Comparison of ENCODE assay signal across 9 cellular contexts in genomic region chr10:43362191-43362839, GRCh38. TPM values are rescaled to one million over a fixed set of nuclear protein-coding genes. Genes with fewer than 3 reads are reported as not detected.
A peak's percentile ranks its signal among the peaks of the same experiment; 100 is the strongest.
DNase-seq lines count a peak whose midpoint lies in the region; ATAC-seq, FAIRE-seq and TF ChIP-seq lines count a peak whose summit lies in the region.
"Had no signal": no experiment of that assay in that cellular context is flagged by ENCODE, and none has a peak within 500 bp of the region (broad histone marks: within the 10 kb centered on the region; RNA-seq: fewer than 3 reads in every experiment).

No MANE protein-coding gene starts in this region.

- no peak for TF ChIP-seq CTCF in liver (IDR thresholded peaks at IDR 0.05; ENCODE audit: low read depth, low read length, missing input control)
- TF ChIP-seq CTCF in HepG2 (CRISPR knock-in tag; IDR thresholded peaks at IDR 0.05), result no peak
- peak in 2 of 3 experiments; percentile 32 to 41; a peak in 3 of 4 replicates for TF ChIP-seq CTCF in H1 (IDR thresholded peaks at IDR 0.05; ENCODE audit: control extremely low read depth in 1 of 3, insufficient read depth in 1 of 3, low read depth in 1 of 3, low read length in 3 of 3)

- DNase-seq in HepG2 (ENCODE audit: low spot score) (no peak), NCI-H345 treated with DMSO at 0.1 percent for 48 hours (lab: John Stamatoyannopoulos, UW; ENCODE audit: unreplicated experiment) (peak; percentile 86), H1 (ENCODE audit: low read depth in 1 of 2, low spot score in 2 of 2) (peak; percentile 86 to 92), memory B cell (ENCODE audit: low spot score in 2 of 2) (peak; percentile 76 to 81)
- peak; percentile 85 to 96 (median 90) for DNase-seq in activated CD8-positive, alpha-beta memory T cell treated with anti-CD3 and anti-CD28 coated beads for 48 hours (ENCODE audit: low read depth in 2 of 3, low spot score in 2 of 3)
- DNase-seq in stimulated activated CD4-positive, alpha-beta T cell treated with anti-CD3 and anti-CD28 coated beads, TNF-alpha, amount 100 ng/mL, for 48 hours (ENCODE audit: low read depth in 3 of 3), result peak; percentile 94 to 98 (median 98)

- H3K36me3 ChIP-seq in liver (ENCODE audit: control insufficient read depth in 4 of 4, insufficient read depth in 3 of 4, low read depth in 1 of 4, low read length in 3 of 4) (no peaks in the 10 kb centered on the region), HepG2 (replicated peaks in 1 of 2; ENCODE audit: control insufficient read depth in 1 of 2, insufficient read depth in 2 of 2, low read length in 2 of 2) (no peaks in the 10 kb centered on the region), H1 (ENCODE audit: control insufficient read depth in 2 of 4, insufficient read depth in 4 of 4, low read length in 3 of 4) (no peaks in the 10 kb centered on the region)

- H3K79me2 ChIP-seq in HepG2 (ENCODE audit: insufficient read depth, low read length) (no peaks in the 10 kb centered on the region), H1 (ENCODE audit: control insufficient read depth in 1 of 2, insufficient read depth in 2 of 2, low read length in 2 of 2) (no peaks in the 10 kb centered on the region)

- no peaks in the 10 kb centered on the region for H3K27me3 ChIP-seq in liver (ENCODE audit: control insufficient read depth in 4 of 4, insufficient read depth in 4 of 4, low read length in 3 of 4)
- H3K27me3 ChIP-seq in HepG2 (ENCODE audit: control insufficient read depth in 1 of 2, insufficient read depth in 2 of 2, low read length in 2 of 2), result 0 out of 5 replicates have a peak, but pooled peaks cover 0 to 1% of the 10 kb centered on the region in 2 experiments
- H3K27me3 ChIP-seq in H1 (replicated peaks in 1 of 4; ENCODE audit: control insufficient read depth in 3 of 4, extremely low read depth in 1 of 4, insufficient read depth in 3 of 4, low read length in 3 of 4), result no peaks in the 10 kb centered on the region; a peak in 2 of 7 replicates

- TF ChIP-seq EP300 in HepG2 (IDR thresholded peaks at IDR 0.05; ENCODE audit: low read depth in 2 of 2, low read length in 2 of 2) (no peak), HepG2 (CRISPR knock-in tag; IDR thresholded peaks at IDR 0.05; ENCODE audit: borderline replicate concordance) (no peak), H1 (IDR thresholded peaks at IDR 0.05; ENCODE audit: borderline replicate concordance in 1 of 2, low read depth in 2 of 2, low read length in 2 of 2) (no peak)

- H3K23ac ChIP-seq in H1 (ENCODE audit: insufficient read length), result no peak overlapping the region

- no TSS peak for BruUV-seq in HepG2 (replicated peaks; lab: Mats Ljungman, UMichigan)

- TF ChIP-seq POLR2A in HepG2 (IDR thresholded peaks at IDR 0.05; ENCODE audit: insufficient read depth in 1 of 2, low read depth in 2 of 2, low read length in 2 of 2) (no peak), H1 (IDR thresholded peaks at IDR 0.05; ENCODE audit: control extremely low read depth in 1 of 2, low read depth in 2 of 2, low read length in 2 of 2) (no peak; a peak in 1 of 3 replicates)

- ATAC-seq in HepG2 (no peak; the same call in 2 of the 3 replicates), HG03103 (IDR thresholded peaks at IDR 0.05; ENCODE audit: low read depth, unreplicated experiment) (peak; percentile 97), memory B cell (ENCODE audit: low read depth) (peak; percentile 93)

- H3K18ac ChIP-seq in H1 (ENCODE audit: extremely low read depth, low read length), result peak overlapping the region; percentile 89

- peak overlapping the region; percentile 96 for H4K8ac ChIP-seq in H1 (ENCODE audit: extremely low read depth, insufficient read depth, low read length)

- no peaks in the 10 kb centered on the region for H3K27me3 Mint-ChIP-seq in memory B cell

- 7% methylated on average over 48 of the region's 48 CpGs for WGBS in liver
- 77% methylated on average over 35 of the region's 48 CpGs for WGBS in HepG2 (ENCODE audit: low lambda C conversion rate)
- 11% methylated on average over 39 of the region's 48 CpGs; no CpG with 5 or more reads in 1 of the 2 experiments for WGBS in H1 (ENCODE audit: extremely low coverage in 1 of 2, insufficient coverage in 1 of 2, insufficient read length in 1 of 2, insufficient replicate concordance in 2 of 2, low coverage in 1 of 2, low lambda C conversion rate in 2 of 2, missing lambda C conversion rate in 1 of 2), 2 experiments

- no peak for FAIRE-seq in HepG2 (lab: Jason Lieb, UNC)
- peak; percentile 65 for FAIRE-seq in H1 (lab: Jason Lieb, UNC)

- no peak overlapping the region for H2BK12ac ChIP-seq in H1 (ENCODE audit: low read depth, low read length)

- no peak overlapping the region for H3K14ac ChIP-seq in H1 (ENCODE audit: insufficient read length)

- peak overlapping the region; percentile 54 for H3K56ac ChIP-seq in H1 (replicated peaks; ENCODE audit: insufficient read length, low read depth, low read length)

- H2BK120ac ChIP-seq in H1 (replicated peaks; ENCODE audit: low read depth, low read length), result peak overlapping the region; percentile 37

- H3K27ac ChIP-seq in liver (ENCODE audit: low read depth in 1 of 2, low read length in 2 of 2), result peak overlapping the region in 1 of 2 donors; percentile 50
- H3K27ac ChIP-seq in HepG2 (ENCODE audit: extremely low read length, insufficient read depth, low read length), result no peak overlapping the region
- H3K27ac ChIP-seq in H1 (ENCODE audit: low read depth, low read length), result peak overlapping the region; percentile 32; the same call in 1 of the 2 replicates
- H3K27ac ChIP-seq: C4-2B had no signal

- H3K36me3 Mint-ChIP-seq in memory B cell, result peaks cover 1% of the 10 kb centered on the region

- H3K4me2 ChIP-seq in HepG2 (ENCODE audit: low read depth, low read length) (no peak overlapping the region), H1 (ENCODE audit: insufficient read depth in 1 of 2, low read depth in 2 of 2, low read length in 2 of 2) (peak overlapping the region; percentile 73 to 88)

- H2BK15ac ChIP-seq in H1 (ENCODE audit: low read length), result peak overlapping the region; percentile 98

- no peaks in the 10 kb centered on the region for H4K20me1 ChIP-seq in HepG2 (ENCODE audit: insufficient read depth, low read length)
- H4K20me1 ChIP-seq in H1 (replicated peaks in 1 of 2; ENCODE audit: control insufficient read depth in 1 of 2, insufficient read depth in 2 of 2, low read length in 2 of 2), result no peaks in the 10 kb centered on the region

- peak overlapping the region; percentile 82 for H4K91ac ChIP-seq in H1 (replicated peaks; ENCODE audit: insufficient read length, low read length)

- peaks cover 17% of the 10 kb centered on the region for H3K4me1 Mint-ChIP-seq in memory B cell

- no peak overlapping the region for H2BK20ac ChIP-seq in H1 (ENCODE audit: low read length)

- POLR2A ChIA-PET in HepG2 (lab: Yijun Ruan, JAX), result no interaction called here
- POLR2A ChIA-PET in H1 (lab: Charles Lee; ENCODE audit: partially characterized antibody), result interaction anchor here (1.0 to 1.5 kb wide), 4 partner anchors 31 to 45 kb away, joined by 3 to 5 read pairs (median 4); no protein-coding TSS in a partner anchor

- H2AK5ac ChIP-seq in H1 (ENCODE audit: low read depth, low read length), result no peak overlapping the region

- H3K4me3 Mint-ChIP-seq in memory B cell, result peak overlapping the region; percentile 97

- H3K4me1 ChIP-seq in liver (ENCODE audit: control insufficient read depth in 4 of 4, insufficient read depth in 4 of 4, low read length in 3 of 4), result peaks cover 0 to 12% (median 4%) of the 10 kb centered on the region in 4 donors
- H3K4me1 ChIP-seq in HepG2 (ENCODE audit: insufficient read depth, low read length), result no peaks in the 10 kb centered on the region
- peaks cover 0 to 7% (median 2%) of the 10 kb centered on the region in 4 experiments; a peak in 4 of 7 replicates for H3K4me1 ChIP-seq in H1 (replicated peaks in 1 of 4; ENCODE audit: control insufficient read depth in 3 of 4, insufficient read depth in 4 of 4, low read length in 3 of 4)

- peak overlapping the region; percentile 84 for H3K27ac Mint-ChIP-seq in memory B cell

- H3K23me2 ChIP-seq in H1 (ENCODE audit: low read depth, low read length), result peaks cover 9% of the 10 kb centered on the region; the same call in 1 of the 2 replicates

- TF ChIP-seq RAD21 in liver (IDR thresholded peaks at IDR 0.05), result peak; percentile 25 to 57
- no peak for TF ChIP-seq RAD21 in HepG2 (CRISPR knock-in tag; IDR thresholded peaks at IDR 0.05)
- TF ChIP-seq RAD21 in H1 (IDR thresholded peaks at IDR 0.05 in 1 of 2, conservative IDR thresholded peaks at IDR 0.05 in 1 of 2; ENCODE audit: low read depth in 2 of 2, low read length in 2 of 2), result peak; percentile 20 to 23; a peak in 3 of 4 replicates

- H3K9ac ChIP-seq in liver (ENCODE audit: low read depth in 1 of 2, low read length in 2 of 2), result peak overlapping the region; percentile 42 to 49
- H3K9ac ChIP-seq in HepG2 (ENCODE audit: insufficient read depth, low read depth, low read length), result no peak overlapping the region
- peak overlapping the region in 3 of 4 experiments; percentile 31 to 74 (median 34); a peak in 4 of 7 replicates for H3K9ac ChIP-seq in H1 (replicated peaks in 1 of 4; ENCODE audit: extremely low read depth in 1 of 4, low read depth in 3 of 4, low read length in 3 of 4)

- H3K4me3 ChIP-seq in liver (ENCODE audit: low read depth in 1 of 3, low read length in 3 of 3) (peak overlapping the region; percentile 38 to 58 (median 46)), HepG2 (replicated peaks in 1 of 3; ENCODE audit: insufficient read depth in 1 of 3, low read depth in 2 of 3, low read length in 3 of 3) (no peak overlapping the region), H1 (ENCODE audit: extremely low read depth in 1 of 4, insufficient read depth in 2 of 4, low read depth in 3 of 4, low read length in 4 of 4) (peak overlapping the region; percentile 49 to 69 (median 62))

- H2BK5ac ChIP-seq in H1 (ENCODE audit: low read depth, low read length), result peak overlapping the region; percentile 87; the same call in 1 of the 2 replicates

- CTCF ChIA-PET in HepG2 (lab: Yijun Ruan, JAX; ENCODE audit: low intra/inter-chr PET ratio, low total read pairs) (no interaction called here), H1 (lab: Charles Lee; ENCODE audit: partially characterized antibody) (interaction anchor here (0.5 to 2.8 kb wide), 9 partner anchors 11 to 161 kb away, joined by 3 to 6 read pairs (median 4); no protein-coding TSS in a partner anchor)

- H3K9me3 ChIP-seq in liver (ENCODE audit: control insufficient read depth in 4 of 4, low read length in 3 of 4), result no peaks in the 10 kb centered on the region
- H3K9me3 ChIP-seq in HepG2 (ENCODE audit: low read length), result no peaks in the 10 kb centered on the region
- no peaks in the 10 kb centered on the region for H3K9me3 ChIP-seq in H1 (ENCODE audit: insufficient read depth in 2 of 2, low read depth in 1 of 2, low read length in 1 of 2)

- no peaks in the 10 kb centered on the region for H3K79me1 ChIP-seq in H1 (ENCODE audit: low read depth, low read length)

- no peaks in the 10 kb centered on the region for H3K9me3 Mint-ChIP-seq in memory B cell

- in situ Hi-C loops in HepG2 (cut with HindIII; ENCODE audit: extremely low pct_ligation_motif_present, low pct_unique_long_range_greater_than_20kb), result no loop called here

- peak overlapping the region; percentile 80 for H4K5ac ChIP-seq in H1 (ENCODE audit: insufficient read length, low read depth, low read length)

- H2AFZ ChIP-seq in HepG2 (ENCODE audit: low read length) (no peak overlapping the region), H1 (ENCODE audit: low read length) (peak overlapping the region; percentile 85)

- H3K4ac ChIP-seq in H1 (replicated peaks; ENCODE audit: insufficient read length, low read depth, low read length), result peak overlapping the region; percentile 83

- intact Hi-C loops in HepG2 (cut with micrococcal nuclease; ENCODE audit: unreplicated experiment), result no loop called here

RNA-seq across cellular contexts. Expression of gene FXYD4, which starts 9.1 kb away (rescaled TPM):
- not detected for total RNA-seq in liver
- polyA plus RNA-seq in liver, result not detected
- total RNA-seq in HepG2 (2016; rRNA removed; fragmentation: Illumina TruSeq; extraction: Trizol), result not detected in 2 replicates
- total RNA-seq in HepG2 (2016; cell fraction: cytosol; rRNA removed; fragmentation: Illumina TruSeq; extraction: Trizol; ENCODE audit: low read depth), result not detected in 2 replicates
- not detected in 2 replicates for total RNA-seq in HepG2 (2016; cell fraction: insoluble cytoplasmic fraction; rRNA removed; fragmentation: Illumina TruSeq; extraction: Trizol)
- not detected in 2 replicates for total RNA-seq in HepG2 (2016; cell fraction: membrane; rRNA removed; fragmentation: Illumina TruSeq; extraction: Trizol)
- not detected in 2 replicates for total RNA-seq in HepG2 (2016; cell fraction: nucleus; rRNA removed; fragmentation: Illumina TruSeq; extraction: Trizol)
- not detected in 2 replicates for polyA plus RNA-seq in HepG2 (2011; rRNA removed)
- polyA plus RNA-seq in HepG2 (2011; cell fraction: cytosol; rRNA removed), result not detected in 2 replicates
- polyA plus RNA-seq in HepG2 (2011; cell fraction: nucleus; rRNA removed), result not detected in 2 replicates
- polyA plus RNA-seq in HepG2 (2012), result not detected in 2 replicates
- polyA plus RNA-seq in HepG2 (2016; cell fraction: cytosol; fragmentation: Illumina TruSeq; extraction: Trizol; ENCODE audit: low read depth), result not detected in 2 replicates
- not detected in 2 replicates for polyA plus RNA-seq in HepG2 (2016; cell fraction: insoluble cytoplasmic fraction; fragmentation: Illumina TruSeq; extraction: Trizol; ENCODE audit: low read depth)
- polyA plus RNA-seq in HepG2 (2016; cell fraction: membrane; fragmentation: Illumina TruSeq; extraction: Trizol; ENCODE audit: low read depth), result not detected in 2 replicates
- not detected in 2 replicates for polyA plus RNA-seq in HepG2 (2016; cell fraction: nucleus; fragmentation: Illumina TruSeq; extraction: Trizol; ENCODE audit: insufficient read depth, low read depth)
- polyA minus RNA-seq in HepG2 (2011; rRNA and poly(A)+ RNA removed; ENCODE audit: low replicate concordance), result 0.21 TPM in 1 of 2 replicates, not detected in the other
- not detected in 2 replicates for polyA minus RNA-seq in HepG2 (2011; cell fraction: cytosol; rRNA and poly(A)+ RNA removed)
- not detected in 2 replicates for polyA minus RNA-seq in HepG2 (2011; cell fraction: nucleus; rRNA and poly(A)+ RNA removed)
- not detected in 2 replicates for total RNA-seq in H1 (2021; fragmentation: NEBNext Ultra II Directional; extraction: Animal tissue kit (Norgen Biotek cat#: 25700))
- polyA plus RNA-seq in H1 (2011; rRNA removed), result not detected in 2 replicates
- not detected for polyA plus RNA-seq in H1 (2011; cell fraction: cytosol; rRNA removed)
- not detected for polyA plus RNA-seq in H1 (2011; cell fraction: nucleus; rRNA removed)
- not detected in 4 replicates for polyA plus RNA-seq in H1 (2012, experiment 1 of 2)
- not detected for polyA plus RNA-seq in H1 (2012, experiment 2 of 2)
- not detected for polyA plus RNA-seq in H1 (2013, experiment 1 of 2)
- polyA plus RNA-seq in H1 (2013, experiment 2 of 2), result not detected
- polyA minus RNA-seq in H1 (2011; rRNA and poly(A)+ RNA removed), result not detected in 2 replicates
- not detected for polyA minus RNA-seq in H1 (2011; cell fraction: cytosol; rRNA and poly(A)+ RNA removed)
- not detected for polyA minus RNA-seq in H1 (2011; cell fraction: nucleus; rRNA and poly(A)+ RNA removed)

RNA-seq across cellular contexts. Expression of gene HNRNPF, which starts 46.7 kb away (rescaled TPM):
- total RNA-seq in liver (100 to 1,000 TPM; 116 to 150 TPM), HepG2 (2016; rRNA removed; fragmentation: Illumina TruSeq; extraction: Trizol) (308 and 449 TPM in 2 replicates)
- polyA plus RNA-seq in liver (100 to 1,000 TPM in 1 of 2 donors, 10 to 100 TPM in 1; 64.5 to 109 TPM), HepG2 (2011; rRNA removed) (166 and 177 TPM in 2 replicates), H1 (2011; rRNA removed) (208 and 209 TPM in 2 replicates)
- total RNA-seq in HepG2 (2016; cell fraction: cytosol; rRNA removed; fragmentation: Illumina TruSeq; extraction: Trizol; ENCODE audit: low read depth), result 44.9 and 49.9 TPM in 2 replicates
- total RNA-seq in HepG2 (2016; cell fraction: insoluble cytoplasmic fraction; rRNA removed; fragmentation: Illumina TruSeq; extraction: Trizol), result 322 and 435 TPM in 2 replicates
- 123 and 131 TPM in 2 replicates for total RNA-seq in HepG2 (2016; cell fraction: membrane; rRNA removed; fragmentation: Illumina TruSeq; extraction: Trizol)
- total RNA-seq in HepG2 (2016; cell fraction: nucleus; rRNA removed; fragmentation: Illumina TruSeq; extraction: Trizol), result 111 and 121 TPM in 2 replicates
- polyA plus RNA-seq in HepG2 (2011; cell fraction: cytosol; rRNA removed), result 147 and 166 TPM in 2 replicates
- 137 and 153 TPM in 2 replicates for polyA plus RNA-seq in HepG2 (2011; cell fraction: nucleus; rRNA removed)
- 134 and 169 TPM in 2 replicates for polyA plus RNA-seq in HepG2 (2012)
- 19.5 and 22.4 TPM in 2 replicates for polyA plus RNA-seq in HepG2 (2016; cell fraction: cytosol; fragmentation: Illumina TruSeq; extraction: Trizol; ENCODE audit: low read depth)
- polyA plus RNA-seq in HepG2 (2016; cell fraction: insoluble cytoplasmic fraction; fragmentation: Illumina TruSeq; extraction: Trizol; ENCODE audit: low read depth), result 388 and 410 TPM in 2 replicates
- 49.0 and 51.7 TPM in 2 replicates for polyA plus RNA-seq in HepG2 (2016; cell fraction: membrane; fragmentation: Illumina TruSeq; extraction: Trizol; ENCODE audit: low read depth)
- 178 and 179 TPM in 2 replicates for polyA plus RNA-seq in HepG2 (2016; cell fraction: nucleus; fragmentation: Illumina TruSeq; extraction: Trizol; ENCODE audit: insufficient read depth, low read depth)
- polyA minus RNA-seq in HepG2 (2011; rRNA and poly(A)+ RNA removed; ENCODE audit: low replicate concordance), result 271 and 284 TPM in 2 replicates
- 121 and 128 TPM in 2 replicates for polyA minus RNA-seq in HepG2 (2011; cell fraction: cytosol; rRNA and poly(A)+ RNA removed)
- polyA minus RNA-seq in HepG2 (2011; cell fraction: nucleus; rRNA and poly(A)+ RNA removed), result 64.2 and 75.8 TPM in 2 replicates
- 389 and 397 TPM in 2 replicates for total RNA-seq in H1 (2021; fragmentation: NEBNext Ultra II Directional; extraction: Animal tissue kit (Norgen Biotek cat#: 25700))
- polyA plus RNA-seq in H1 (2011; cell fraction: cytosol; rRNA removed), result 285 TPM
- 199 TPM for polyA plus RNA-seq in H1 (2011; cell fraction: nucleus; rRNA removed)
- 322 to 369 TPM (median 332 TPM) in 4 replicates for polyA plus RNA-seq in H1 (2012, experiment 1 of 2)
- 154 TPM for polyA plus RNA-seq in H1 (2012, experiment 2 of 2)
- 167 TPM for polyA plus RNA-seq in H1 (2013, experiment 1 of 2)
- polyA plus RNA-seq in H1 (2013, experiment 2 of 2), result 175 TPM
- 303 and 334 TPM in 2 replicates for polyA minus RNA-seq in H1 (2011; rRNA and poly(A)+ RNA removed)
- polyA minus RNA-seq in H1 (2011; cell fraction: cytosol; rRNA and poly(A)+ RNA removed), result 147 TPM
- 101 TPM for polyA minus RNA-seq in H1 (2011; cell fraction: nucleus; rRNA and poly(A)+ RNA removed)

Comparison
In these comparisons a context has a peak if more than half of its experiments do, and no peak if none do; other contexts are left out.
1. H3K4me3 ChIP-seq: peak in liver (3 of 3) and H1 (4 of 4); none in HepG2 (0 of 3).
2. CTCF ChIP-seq: peak in H1 (2 of 3); none in liver (single experiment) and HepG2 (single experiment).